Comparison of ENCODE assay signal across 1 cellular context in genomic region chr1:9263984-9264929, GRCh38.
TF ChIP-seq lines count a peak whose summit lies in the region.

No MANE protein-coding gene starts in this region.

TF ChIP-seq in GM12891, 5 proteins besides CTCF, POLR2A, EP300 and RAD21 (continued from another document):
- no peak for TF ChIP-seq POLR2AphosphoS5 (IDR thresholded peaks at IDR 0.05; ENCODE audit: low read depth, low read length)
- TF ChIP-seq PAX5 (IDR thresholded peaks at IDR 0.05; ENCODE audit: insufficient read depth, low read length, severe bottlenecking), result no peak
- TF ChIP-seq TAF1 (IDR thresholded peaks at IDR 0.05; ENCODE audit: low read depth, low read length), result no peak
